In the genomic region with DNA sequence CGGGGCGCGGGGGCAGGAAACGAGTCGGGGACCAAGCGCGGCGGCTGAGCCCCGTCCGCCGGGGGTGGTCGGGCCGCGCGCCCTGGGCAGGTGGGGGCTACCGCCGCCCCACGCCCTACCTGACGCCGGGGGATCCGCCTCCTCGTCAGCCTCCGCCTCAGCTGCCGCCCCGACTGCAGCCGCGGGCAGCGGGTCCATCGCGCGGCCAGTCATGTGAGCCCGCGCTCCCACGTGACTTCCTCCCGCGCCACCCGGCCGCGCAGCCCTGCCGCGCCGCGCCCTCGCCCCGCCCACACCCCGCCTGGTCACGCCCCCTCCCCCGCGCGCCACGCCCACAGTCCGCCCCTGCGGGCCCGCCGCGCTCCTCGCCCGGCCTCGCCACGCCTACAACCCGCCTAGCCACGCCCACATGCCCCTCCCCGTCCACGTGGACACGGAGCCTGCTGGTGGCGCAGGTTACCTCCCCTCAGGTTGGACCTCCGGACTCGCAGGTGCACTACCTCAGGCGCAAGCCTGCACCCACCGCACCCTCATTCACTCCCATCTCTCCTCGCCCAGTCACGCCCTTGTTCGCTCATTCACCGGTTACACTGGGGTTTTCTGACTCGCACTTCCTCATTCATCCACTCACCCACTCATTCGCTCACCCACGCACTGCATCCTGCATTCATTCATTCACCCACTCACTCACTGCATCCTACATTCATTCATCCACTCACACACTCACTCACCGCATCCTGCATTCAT, we compare ENCODE assay signal across 8 cellular contexts. TPM values are rescaled to one million over a fixed set of nuclear protein-coding genes. Genes with fewer than 3 reads are reported as not detected.
DNase-seq lines count a peak whose midpoint lies in the region; ATAC-seq, FAIRE-seq and TF ChIP-seq lines count a peak whose summit lies in the region.

A gene with protein sequence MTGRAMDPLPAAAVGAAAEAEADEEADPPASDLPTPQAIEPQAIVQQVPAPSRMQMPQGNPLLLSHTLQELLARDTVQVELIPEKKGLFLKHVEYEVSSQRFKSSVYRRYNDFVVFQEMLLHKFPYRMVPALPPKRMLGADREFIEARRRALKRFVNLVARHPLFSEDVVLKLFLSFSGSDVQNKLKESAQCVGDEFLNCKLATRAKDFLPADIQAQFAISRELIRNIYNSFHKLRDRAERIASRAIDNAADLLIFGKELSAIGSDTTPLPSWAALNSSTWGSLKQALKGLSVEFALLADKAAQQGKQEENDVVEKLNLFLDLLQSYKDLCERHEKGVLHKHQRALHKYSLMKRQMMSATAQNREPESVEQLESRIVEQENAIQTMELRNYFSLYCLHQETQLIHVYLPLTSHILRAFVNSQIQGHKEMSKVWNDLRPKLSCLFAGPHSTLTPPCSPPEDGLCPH (minus strand): TSS at position 233 of the 747 bp plus-strand sequence. CDS start 20 bp downstream, at position 213.

- H3K9me3 Mint-ChIP-seq in activated naive CD8-positive, alpha-beta T cell treated with anti-CD3 and anti-CD28 coated beads, Interleukin-2, amount 50 U/mL, for 24 hours = no peaks in the 10 kb centered on the region

- in situ Hi-C loops in transverse colon (cut with MboI; ENCODE audit: low pct_ligation_motif_present in 1 of 4, low pct_unique_long_range_greater_than_20kb in 1 of 4, low sequenced_read_pairs in 3 of 4) = no loop called here

- no peaks in the 10 kb centered on the region for H3K27me3 ChIP-seq in transverse colon

- ATAC-seq in HG02759 (IDR thresholded peaks at IDR 0.05; ENCODE audit: unreplicated experiment) = peak; percentile 82
- peak; percentile 88 for ATAC-seq in activated naive CD8-positive, alpha-beta T cell treated with anti-CD3 and anti-CD28 coated beads, Interleukin-2, amount 50 U/mL, for 24 hours

- H3K36me3 ChIP-seq in transverse colon = no peaks in the 10 kb centered on the region

- H3K27me3 Mint-ChIP-seq in activated naive CD8-positive, alpha-beta T cell treated with anti-CD3 and anti-CD28 coated beads, Interleukin-2, amount 50 U/mL, for 24 hours = no peaks in the 10 kb centered on the region

- H3K27ac ChIP-seq in transverse colon = peak within 1 kb of the TSS; percentile 86 to 93 (median 88)

- no peaks in the 10 kb centered on the region for H3K9me3 ChIP-seq in transverse colon

- peak; percentile 94 for FAIRE-seq in GM12891 (lab: Jason Lieb, UNC)

- peaks cover 18% of the 10 kb centered on the region for H3K4me1 Mint-ChIP-seq in activated naive CD8-positive, alpha-beta T cell treated with anti-CD3 and anti-CD28 coated beads, Interleukin-2, amount 50 U/mL, for 24 hours

- DNase-seq in GM12891 (ENCODE audit: insufficient read length, low spot score) (peak; percentile 87), NCI-H128 (lab: John Stamatoyannopoulos, UW; ENCODE audit: unreplicated experiment) (peak; percentile 82), T follicular helper cell (ENCODE audit: low read depth) (peak; percentile 96), cardiac septum (ENCODE audit: low spot score) (peak; percentile 96), pons (ENCODE audit: low spot score) (peak; percentile 78), transverse colon (peak; percentile 97)
- peak; percentile 98 for DNase-seq in activated naive CD8-positive, alpha-beta T cell treated with anti-CD3 and anti-CD28 coated beads, Interleukin-2, amount 50 U/mL, for 24 hours

- H3K4me3 ChIP-seq in transverse colon = peak within 1 kb of the TSS; percentile 64 to 96 (median 86)

- TF ChIP-seq POLR2A in GM12891 (IDR thresholded peaks at IDR 0.05; ENCODE audit: low read depth, low read length) (no peak), transverse colon (IDR thresholded peaks at IDR 0.05) (peak; percentile 62)

- 1 to 13% methylated on average over 3 to 40 of the region's 78 CpGs for WGBS in transverse colon (ENCODE audit: low coverage in 1 of 2), 2 donors

- peak within 1 kb of the TSS; percentile 82 for H3K27ac Mint-ChIP-seq in activated naive CD8-positive, alpha-beta T cell treated with anti-CD3 and anti-CD28 coated beads, Interleukin-2, amount 50 U/mL, for 24 hours

- H3K4me1 ChIP-seq in transverse colon = peaks cover 0 to 8% (median 6%) of the 10 kb centered on the region in 4 donors

- no peak for TF ChIP-seq CTCF in transverse colon (IDR thresholded peaks at IDR 0.05)

- peaks cover 8% of the 10 kb centered on the region for H3K36me3 Mint-ChIP-seq in activated naive CD8-positive, alpha-beta T cell treated with anti-CD3 and anti-CD28 coated beads, Interleukin-2, amount 50 U/mL, for 24 hours (ENCODE audit: low read depth)

- no peak within 1 kb of the TSS for H3K4me3 Mint-ChIP-seq in activated naive CD8-positive, alpha-beta T cell treated with anti-CD3 and anti-CD28 coated beads, Interleukin-2, amount 50 U/mL, for 24 hours

- intact Hi-C loops in cardiac septum (cut with DNase I) (loop anchor here (1.0 to 10.0 kb wide), 3 partner anchors 40 to 740 kb away; a partner anchor contains a TSS), transverse colon (cut with DNase I; ENCODE audit: low total_unique reads) (no loop called here)

- no peak for TF ChIP-seq EP300 in transverse colon (IDR thresholded peaks at IDR 0.05; ENCODE audit: low read depth)

TF ChIP-seq in GM12891, 5 proteins besides CTCF, POLR2A, EP300 and RAD21:
- TF ChIP-seq POLR2AphosphoS5 (IDR thresholded peaks at IDR 0.05; ENCODE audit: low read depth, low read length) (no peak), TAF1 (IDR thresholded peaks at IDR 0.05; ENCODE audit: low read depth, low read length) (peak; percentile 57; the same call in 1 of the 2 replicates), SPI1 (IDR thresholded peaks at IDR 0.05; ENCODE audit: low read depth, low read length) (peak; percentile 94), POU2F2 (IDR thresholded peaks at IDR 0.05; ENCODE audit: low read depth, low read length) (0 out of 2 replicates have a peak, but pooled peaks have one; percentile 8)

RNA-seq across cellular contexts. Expression of the gene that starts here (rescaled TPM):
- 89.1 TPM for polyA plus RNA-seq in GM12891 (2012; ENCODE audit: low read depth, missing spikeins)
- total RNA-seq in cardiac septum (18.9 TPM), transverse colon (10 to 100 TPM in 2 of 4 donors, 1 to 10 TPM in 2; 3.8 to 27.3 (median 9.2) TPM)

Comparison
In these comparisons a context has a peak if more than half of its experiments do, and no peak if none do; other contexts are left out.
1. Peak in every context shown above with its lines: DNase-seq, ATAC-seq, H3K4me3 ChIP-seq and H3K27ac ChIP-seq.